Comparison of ENCODE assay signal across 8 cellular contexts in the genomic region with DNA sequence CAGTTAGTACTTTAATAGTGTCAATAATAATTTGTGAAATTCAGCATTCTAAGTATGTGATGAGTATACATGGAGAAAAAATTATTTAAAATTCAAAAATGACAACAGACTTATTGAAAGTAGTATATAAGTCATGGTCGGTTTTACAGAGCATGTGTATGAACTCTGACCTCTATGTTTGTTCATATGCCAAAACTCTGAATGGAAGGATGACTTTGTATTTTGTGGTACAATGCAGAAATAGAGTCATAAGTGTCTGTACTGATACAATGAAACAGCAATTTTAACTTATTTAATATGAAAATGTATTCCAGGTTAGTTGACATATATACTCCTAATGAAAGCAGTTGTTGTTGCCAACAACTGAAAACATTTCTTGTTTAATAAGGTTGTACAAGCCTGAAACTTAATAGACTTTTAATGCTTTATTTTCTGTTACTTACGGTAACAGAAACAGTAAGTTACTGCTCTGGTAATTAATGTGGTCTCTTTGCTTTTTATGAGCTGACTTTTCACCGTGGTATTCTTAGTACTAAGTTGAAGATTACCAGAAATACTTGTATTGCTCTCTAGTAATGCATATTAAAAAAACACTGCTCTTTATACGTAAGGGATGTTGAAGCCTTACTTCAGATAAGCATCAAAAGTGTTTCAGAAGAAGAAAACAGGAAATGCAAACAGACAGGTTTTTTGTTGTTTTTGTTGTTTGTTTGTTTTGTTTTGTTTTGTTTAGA. TPM values are rescaled to one million over a fixed set of nuclear protein-coding genes. Genes with fewer than 3 reads are reported as not detected.
A peak's percentile ranks its signal among the peaks of the same experiment; 100 is the strongest.
DNase-seq lines count a peak whose midpoint lies in the region; TF ChIP-seq lines count a peak whose summit lies in the region.

No MANE protein-coding gene starts in this region.

- TF ChIP-seq POLR2A in spleen (IDR thresholded peaks at IDR 0.05) (no peak), uterus (IDR thresholded peaks at IDR 0.05) (no peak)

- H4K20me1 ChIP-seq in fibroblast of lung (ENCODE audit: control insufficient read depth, extremely low read depth, insufficient read depth, low read length): peaks cover 4% of the 10 kb centered on the region

- H3K9me3 ChIP-seq in SK-N-MC (ENCODE audit: low read depth, low read length): no peaks in the 10 kb centered on the region
- H3K9me3 ChIP-seq in fibroblast of lung (ENCODE audit: control insufficient read depth, insufficient read depth, low read depth, low read length): no peaks in the 10 kb centered on the region
- H3K9me3 ChIP-seq in spleen: no peaks in the 10 kb centered on the region
- H3K9me3 ChIP-seq in uterus: no peaks in the 10 kb centered on the region

- intact Hi-C loops in spleen (cut with DNase I; ENCODE audit: low total_unique reads) (loop anchor here (5.0 kb wide), 1 partner anchor 277 kb away; the partner anchor contains the start of gene PDS5A), uterus (cut with DNase I; ENCODE audit: low total_unique reads) (loop anchor here (10.0 kb wide), 1 partner anchor 175 kb away; the partner anchor contains the start of gene UGDH)

- no peaks in the 10 kb centered on the region for H3K27me3 ChIP-seq in fibroblast of lung (ENCODE audit: control insufficient read depth, insufficient read depth, low read length)
- H3K27me3 ChIP-seq in spleen (replicated peaks in 1 of 7): no peaks in the 10 kb centered on the region
- H3K27me3 ChIP-seq in uterus: no peaks in the 10 kb centered on the region

- H3K36me3 ChIP-seq in SK-N-MC (ENCODE audit: insufficient read depth, low read length) (peaks cover 28% of the 10 kb centered on the region), fibroblast of lung (ENCODE audit: control insufficient read depth, insufficient read depth, low read length) (no peaks in the 10 kb centered on the region), spleen (peaks cover 0 to 26% (median 3%) of the 10 kb centered on the region in 6 donors), uterus (no peaks in the 10 kb centered on the region)

- H3K79me2 ChIP-seq in fibroblast of lung (ENCODE audit: control insufficient read depth, insufficient read depth, low read length): peaks cover 67% of the 10 kb centered on the region

- H3K27ac ChIP-seq in SK-N-MC (peak overlapping the region; percentile 29; the same call in 1 of the 2 replicates), fibroblast of lung (ENCODE audit: insufficient read depth, low read length) (no peak overlapping the region), spleen (peak overlapping the region in 6 of 8 donors; percentile 26 to 99 (median 94)), uterus (peak overlapping the region in 1 of 2 donors; percentile 92)

- no peak overlapping the region for H2AFZ ChIP-seq in fibroblast of lung (ENCODE audit: low read length)

- DNase-seq in SIG-M5 treated with dmso at 0.1 percent for 504 hours (lab: John Stamatoyannopoulos, UW; ENCODE audit: unreplicated experiment) (peak; percentile 39), SIG-M5 (lab: John Stamatoyannopoulos, UW) (no peak), SK-N-MC (ENCODE audit: low read depth, low spot score) (no peak), fibroblast of lung (ENCODE audit: low read depth in 2 of 2) (peak; percentile 43 to 53), spleen (no peak), KG1 (lab: John Stamatoyannopoulos, UW) (no peak), HuH-7 (ENCODE audit: low spot score) (no peak), uterus (no peak)

- no peak for TF ChIP-seq CTCF in fibroblast of lung (conservative IDR thresholded peaks at IDR 0.05 in 1 of 2, IDR thresholded peaks at IDR 0.05 in 1 of 2; ENCODE audit: low read depth in 1 of 2, low read length in 2 of 2)
- no peak for TF ChIP-seq CTCF in spleen (IDR thresholded peaks at IDR 0.05 in 8 of 11, conservative IDR thresholded peaks at IDR 0.05 in 3 of 11)
- no peak for TF ChIP-seq CTCF in uterus (IDR thresholded peaks at IDR 0.05)

- H3K4me1 ChIP-seq in fibroblast of lung (ENCODE audit: control insufficient read depth, extremely low read depth, insufficient read depth, low read length) (no peaks in the 10 kb centered on the region), spleen (peaks cover 28 to 81% (median 50%) of the 10 kb centered on the region in 6 donors), uterus (peaks cover 0 to 6% of the 10 kb centered on the region in 2 donors)

- H3K4me2 ChIP-seq in fibroblast of lung (ENCODE audit: extremely low read depth, insufficient read depth, low read length): peak overlapping the region; percentile 88

- peak overlapping the region; percentile 98 for H3K9ac ChIP-seq in SK-N-MC (ENCODE audit: insufficient read length)
- H3K9ac ChIP-seq in fibroblast of lung (ENCODE audit: insufficient read depth, low read length): no peak overlapping the region

- H3K4me3 ChIP-seq in SK-N-MC (peak overlapping the region; percentile 95), fibroblast of lung (replicated peaks in 1 of 4; ENCODE audit: control extremely low read depth in 1 of 4, insufficient read depth in 1 of 4, low read depth in 3 of 4, low read length in 4 of 4) (peak overlapping the region; percentile 89 to 97 (median 94)), spleen (peak overlapping the region in 6 of 8 donors; percentile 80 to 92 (median 85)), uterus (peak overlapping the region in 1 of 2 donors; percentile 61)

- 9 to 18% (median 12%) methylated on average over 4 of the region's 4 CpGs for WGBS in spleen, 5 donors

RNA-seq across cellular contexts. Expression of gene UBE2K, which starts 1.9 kb away (rescaled TPM):
- 12.8 and 15.0 TPM in 2 replicates for total RNA-seq in fibroblast of lung
- polyA plus RNA-seq in fibroblast of lung: 121 and 122 TPM in 2 replicates
- 131 and 137 TPM in 2 replicates for polyA plus RNA-seq in fibroblast of lung (2012)
- polyA minus RNA-seq in fibroblast of lung (ENCODE audit: low replicate concordance): 15.6 and 22.5 TPM in 2 replicates
- total RNA-seq in spleen: 10 to 100 TPM; 22.7 to 48.8 (median 40.1) TPM
- polyA plus RNA-seq in spleen: 10 to 100 TPM; 26.5 to 27.4 (median 26.9) TPM
- 100 to 1,000 TPM in 1 of 4 donors, 10 to 100 TPM in 3; 38.8 to 142 (median 61.5) TPM for total RNA-seq in uterus

Comparison
In these comparisons a context has a peak if more than half of its experiments do, and no peak if none do; other contexts are left out.
1. DNase-seq: peak in SIG-M5 treated with dmso at 0.1 percent for 504 hours (single experiment) and fibroblast of lung (2 of 2); none in SIG-M5 (single experiment), SK-N-MC (single experiment), spleen (single experiment), KG1 (single experiment), HuH-7 (single experiment) and uterus (0 of 2).